ENCODE assay signal across 16 cellular contexts in genomic region chr4:96093057-96093456, GRCh38.
"Had no signal": no experiment of that assay in that cellular context is flagged by ENCODE, and none has a peak within 500 bp of the region (broad histone marks: within the 10 kb centered on the region; RNA-seq: fewer than 3 reads in every experiment).

No MANE protein-coding gene starts in this region.

- H3K27me3 ChIP-seq: ovary, thyroid gland had no signal

- H3K9me3 ChIP-seq: ovary, thyroid gland had no signal

- FAIRE-seq: urothelium cell line had no signal

- DNase-seq: activated CD4-positive, alpha-beta T cell treated with anti-CD3 and anti-CD28 coated beads, Interleukin-2, amount 10 ng/mL, durations not matched to agents 24 days and 14 days; activated gamma-delta T cell treated with Interleukin-2 at 50 U/mL for 16 hours; amygdala; central memory CD4-positive, alpha-beta T cell; effector CD8-positive, alpha-beta T cell; foreskin fibroblast; glutamatergic neuron; kidney glomerular epithelial cell; lower lobe of right lung; ovary; stimulated activated CD4-positive, alpha-beta T cell treated with anti-CD3 and anti-CD28 coated beads, Interleukin-12 subunit alpha, Interleukin-12 subunit beta, amount 100 ng/mL, for 4 hours; T-helper 17 cell had no signal

- H3K36me3 ChIP-seq: lower lobe of right lung, ovary, thyroid gland had no signal

- ATAC-seq: lower lobe of right lung; stimulated activated memory B cell treated with anti-CD40 and anti-IgM and Interleukin-4, amounts not matched to agents 10 μg/mL and 1 μg/mL and 100 μg/mL, for 72 hours; T-helper 17 cell; WTC11 had no signal

- H3K4me3 ChIP-seq: lower lobe of right lung, ovary, thyroid gland had no signal

- H3K27ac ChIP-seq: lower lobe of right lung, ovary, thyroid gland had no signal

- H3K4me1 ChIP-seq: lower lobe of right lung had no signal
